In genomic region chr14:71628433-71628832, GRCh38 we compare ENCODE assay signal across 1 cellular context.
TF ChIP-seq lines count a peak whose summit lies in the region.

No MANE protein-coding gene starts in this region.

TF ChIP-seq in K562, 482 proteins besides CTCF, POLR2A, EP300 and RAD21:
- TF ChIP-seq PKNOX1 (IDR thresholded peaks at IDR 0.05): 0 out of 2 replicates have a peak, but pooled peaks have one; percentile 20
- TF ChIP-seq, protein P1, sequence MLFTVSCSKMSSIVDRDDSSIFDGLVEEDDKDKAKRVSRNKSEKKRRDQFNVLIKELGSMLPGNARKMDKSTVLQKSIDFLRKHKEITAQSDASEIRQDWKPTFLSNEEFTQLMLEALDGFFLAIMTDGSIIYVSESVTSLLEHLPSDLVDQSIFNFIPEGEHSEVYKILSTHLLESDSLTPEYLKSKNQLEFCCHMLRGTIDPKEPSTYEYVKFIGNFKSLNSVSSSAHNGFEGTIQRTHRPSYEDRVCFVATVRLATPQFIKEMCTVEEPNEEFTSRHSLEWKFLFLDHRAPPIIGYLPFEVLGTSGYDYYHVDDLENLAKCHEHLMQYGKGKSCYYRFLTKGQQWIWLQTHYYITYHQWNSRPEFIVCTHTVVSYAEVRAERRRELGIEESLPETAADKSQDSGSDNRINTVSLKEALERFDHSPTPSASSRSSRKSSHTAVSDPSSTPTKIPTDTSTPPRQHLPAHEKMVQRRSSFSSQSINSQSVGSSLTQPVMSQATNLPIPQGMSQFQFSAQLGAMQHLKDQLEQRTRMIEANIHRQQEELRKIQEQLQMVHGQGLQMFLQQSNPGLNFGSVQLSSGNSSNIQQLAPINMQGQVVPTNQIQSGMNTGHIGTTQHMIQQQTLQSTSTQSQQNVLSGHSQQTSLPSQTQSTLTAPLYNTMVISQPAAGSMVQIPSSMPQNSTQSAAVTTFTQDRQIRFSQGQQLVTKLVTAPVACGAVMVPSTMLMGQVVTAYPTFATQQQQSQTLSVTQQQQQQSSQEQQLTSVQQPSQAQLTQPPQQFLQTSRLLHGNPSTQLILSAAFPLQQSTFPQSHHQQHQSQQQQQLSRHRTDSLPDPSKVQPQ (CRISPR knock-in tag; IDR thresholded peaks at IDR 0.05; ENCODE audit: borderline replicate concordance): no peak
- TF ChIP-seq MEIS2 (IDR thresholded peaks at IDR 0.05; ENCODE audit: partially characterized antibody): peak; percentile 56
- no peak for TF ChIP-seq NFE2L1 (tag; IDR thresholded peaks at IDR 0.05; ENCODE audit: borderline replicate concordance, low read depth)
- TF ChIP-seq, protein P2, sequence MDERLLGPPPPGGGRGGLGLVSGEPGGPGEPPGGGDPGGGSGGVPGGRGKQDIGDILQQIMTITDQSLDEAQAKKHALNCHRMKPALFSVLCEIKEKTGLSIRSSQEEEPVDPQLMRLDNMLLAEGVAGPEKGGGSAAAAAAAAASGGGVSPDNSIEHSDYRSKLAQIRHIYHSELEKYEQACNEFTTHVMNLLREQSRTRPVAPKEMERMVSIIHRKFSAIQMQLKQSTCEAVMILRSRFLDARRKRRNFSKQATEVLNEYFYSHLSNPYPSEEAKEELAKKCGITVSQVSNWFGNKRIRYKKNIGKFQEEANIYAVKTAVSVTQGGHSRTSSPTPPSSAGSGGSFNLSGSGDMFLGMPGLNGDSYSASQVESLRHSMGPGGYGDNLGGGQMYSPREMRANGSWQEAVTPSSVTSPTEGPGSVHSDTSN (CRISPR knock-in tag; IDR thresholded peaks at IDR 0.05; ENCODE audit: low read depth): no peak
- TF ChIP-seq, protein P2 (tag; conservative IDR thresholded peaks at IDR 0.05; ENCODE audit: low read depth): peak; percentile 78
- no peak for TF ChIP-seq ZNF551 (CRISPR knock-in tag; IDR thresholded peaks at IDR 0.05)
